In genomic region chr10:74728225-74728624, GRCh38 we compare ENCODE assay signal across 16 cellular contexts.
"Had no signal": no experiment of that assay in that cellular context is flagged by ENCODE, and none has a peak within 500 bp of the region (broad histone marks: within the 10 kb centered on the region; RNA-seq: fewer than 3 reads in every experiment).

No MANE protein-coding gene starts in this region.

- H3K4me3 Mint-ChIP-seq: activated T-cell treated with anti-CD3 and anti-CD28 coated beads, Interleukin-2, amount 50 U/mL, for 72 hours; naive thymus-derived CD4-positive, alpha-beta T cell; neural progenitor cell; stimulated activated naive CD8-positive, alpha-beta T cell treated with anti-CD3 and anti-CD28 coated beads, Interleukin-15, Interleukin-2, amounts not matched to agents 100 ng/mL and 50 ng/mL, for 24 hours had no signal

- H3K36me3 ChIP-seq: adrenal gland, neural progenitor cell, right atrium auricular region, tibial nerve, uterus had no signal

- H3K4me3 ChIP-seq: adrenal gland, neural progenitor cell, right atrium auricular region, tibial nerve, uterus had no signal

- H3K27me3 ChIP-seq: adrenal gland, neural progenitor cell, right atrium auricular region, tibial nerve, uterus had no signal

- H3K4me2 ChIP-seq: neural progenitor cell had no signal

- H3K4me1 ChIP-seq: adrenal gland, neural progenitor cell, right atrium auricular region, tibial nerve, uterus had no signal

- H3K9me3 ChIP-seq: adrenal gland, right atrium auricular region, uterus had no signal

- H3K9ac ChIP-seq: neural progenitor cell had no signal

- ATAC-seq: activated T-cell treated with anti-CD3 and anti-CD28 coated beads, Interleukin-2, amount 50 U/mL, for 72 hours; esophagus mucosa; naive thymus-derived CD4-positive, alpha-beta T cell had no signal

- H3K4me1 Mint-ChIP-seq: naive thymus-derived CD4-positive, alpha-beta T cell; neural progenitor cell had no signal

- H2AFZ ChIP-seq: neural progenitor cell had no signal

- DNase-seq: activated CD4-positive, CD25-positive, alpha-beta regulatory T cell treated with anti-CD3 and anti-CD28 coated beads, Interleukin-2, amount 50 U/mL, for 72 hours; activated effector memory CD4-positive, alpha-beta T cell treated with anti-CD3 and anti-CD28 coated beads, Interleukin-2, amount 50 U/mL, for 16 hours; activated naive CD4-positive, alpha-beta T cell treated with anti-CD3 and anti-CD28 coated beads, Interleukin-2, amount 50 U/mL, for 16 hours; activated T-cell treated with anti-CD3 and anti-CD28 coated beads, Interleukin-2, amount 50 U/mL, for 72 hours; adrenal gland; effector CD4-positive, alpha-beta T cell; mesenchymal stem cell; naive thymus-derived CD4-positive, alpha-beta T cell; stimulated activated CD4-positive, alpha-beta T cell treated with anti-CD3 and anti-CD28 coated beads, Interleukin-2, amount 100 ng/mL, for 24 hours; uterus had no signal

- H3K27me3 Mint-ChIP-seq: naive thymus-derived CD4-positive, alpha-beta T cell; progenitor cell of endocrine pancreas had no signal

- H3K36me3 Mint-ChIP-seq: neural progenitor cell had no signal

- H3K27ac Mint-ChIP-seq: activated T-cell treated with anti-CD3 and anti-CD28 coated beads, Interleukin-2, amount 50 U/mL, for 72 hours; naive thymus-derived CD4-positive, alpha-beta T cell; neural progenitor cell; progenitor cell of endocrine pancreas; stimulated activated naive CD8-positive, alpha-beta T cell treated with anti-CD3 and anti-CD28 coated beads, Interleukin-15, Interleukin-2, amounts not matched to agents 100 ng/mL and 50 ng/mL, for 24 hours had no signal

- H3K27ac ChIP-seq: adrenal gland, neural progenitor cell, right atrium auricular region, tibial nerve, uterus had no signal
